12 cellular contexts compared by ENCODE assay signal in genomic region chr9:38437193-38437823, GRCh38. TPM values are rescaled to one million over a fixed set of nuclear protein-coding genes. Genes with fewer than 3 reads are reported as not detected.
A peak's percentile ranks its signal among the peaks of the same experiment; 100 is the strongest.
DNase-seq lines count a peak whose midpoint lies in the region; ATAC-seq and TF ChIP-seq lines count a peak whose summit lies in the region.
"Had no signal": no experiment of that assay in that cellular context is flagged by ENCODE, and none has a peak within 500 bp of the region (broad histone marks: within the 10 kb centered on the region; RNA-seq: fewer than 3 reads in every experiment).

No MANE protein-coding gene starts in this region.

- no peak for TF ChIP-seq CTCF in GM10248 (IDR thresholded peaks at IDR 0.05; ENCODE audit: control extremely low read depth, extremely low read depth, low read depth, missing control alignments)

- DNase-seq in RPMI7951 (ENCODE audit: low read depth) (peak; percentile 7), kidney glomerular epithelial cell (lab: John Stamatoyannopoulos, UW) (peak; percentile 70), T-helper 9 cell (no peak), GM10248 (ENCODE audit: extremely low spot score) (no peak), Ammon's horn (ENCODE audit: low spot score) (no peak)
- no peak for DNase-seq in NK-92 treated with Interleukin-12 subunit alpha and Interleukin-12 subunit beta, amount 100 ng/mL, for 24 hours (lab: John Stamatoyannopoulos, UW)
- DNase-seq: left ventricle myocardium inferior, NCI-H1436 had no signal

- peak; percentile 48 for ATAC-seq in GM19452 (IDR thresholded peaks at IDR 0.05; ENCODE audit: unreplicated experiment)

- H2AFZ ChIP-seq in ACC112 (ENCODE audit: low read length, unreplicated experiment): peak overlapping the region; percentile 59

- no peak overlapping the region for H3K4me3 ChIP-seq in ACC112 (ENCODE audit: low read depth, low read length)
- H3K4me3 ChIP-seq: left ventricle myocardium inferior, thoracic aorta had no signal

- peaks cover 10% of the 10 kb centered on the region; the same call in 1 of the 2 replicates for H3K27me3 ChIP-seq in ACC112 (ENCODE audit: insufficient read depth, low read length)

- H3K36me3 ChIP-seq in ACC112 (ENCODE audit: insufficient read depth, low read length): no peaks in the 10 kb centered on the region
- H3K36me3 ChIP-seq: left ventricle myocardium inferior, thoracic aorta had no signal

- CTCF ChIA-PET in GM10248 (lab: Yijun Ruan, JAX): interaction anchor here (1.4 to 3.7 kb wide), 3 partner anchors 9 to 26 kb away, joined by 4 to 17 read pairs (median 5); no protein-coding TSS in a partner anchor

- no peaks in the 10 kb centered on the region for H3K79me2 ChIP-seq in ACC112 (ENCODE audit: control insufficient read depth, insufficient read depth, low read length, unreplicated experiment)

- H3K4me1 ChIP-seq in ACC112 (ENCODE audit: control insufficient read depth, insufficient read depth, low read length, unreplicated experiment): no peaks in the 10 kb centered on the region
- H3K4me1 ChIP-seq: left ventricle myocardium inferior had no signal

- POLR2A ChIA-PET in GM10248 (lab: Yijun Ruan, JAX): no interaction called here

- no peak overlapping the region for H3K27ac ChIP-seq in ACC112 (ENCODE audit: low read depth, low read length)
- H3K27ac ChIP-seq: left ventricle myocardium inferior, thoracic aorta had no signal

RNA-seq across cellular contexts. Expression of gene IGFBPL1, which starts 13.1 kb away (rescaled TPM):
- total RNA-seq in RPMI7951 (2014; rRNA removed; shearing (Covaris generic)): not detected in 2 replicates
- total RNA-seq: left ventricle myocardium inferior; T-helper 1 cell treated with Interleukin-12 subunit alpha and Interleukin-12 subunit beta and Interleukin-4 antibody, amounts not matched to agents 30 ng/mL and 1 ng/mL, for 36 hours had no signal

RNA-seq across cellular contexts. Expression of gene ALDH1B1, which starts 44.8 kb away (rescaled TPM):
- total RNA-seq in RPMI7951 (2014; rRNA removed; shearing (Covaris generic)): 18.7 and 19.9 TPM in 2 replicates

Comparison
In these comparisons a context has a peak if more than half of its experiments do, and no peak if none do; other contexts are left out.
1. DNase-seq: peak in RPMI7951 (single experiment) and kidney glomerular epithelial cell (single experiment); none in NK-92 treated with Interleukin-12 subunit alpha and Interleukin-12 subunit beta, amount 100 ng/mL, for 24 hours (single experiment), T-helper 9 cell (single experiment), GM10248 (single experiment) and Ammon's horn (single experiment).